Comparison of ENCODE assay signal across 24 cellular contexts in genomic region chr6:93304514-93304913, GRCh38.
"Had no signal": no experiment of that assay in that cellular context is flagged by ENCODE, and none has a peak within 500 bp of the region (broad histone marks: within the 10 kb centered on the region; RNA-seq: fewer than 3 reads in every experiment).

No MANE protein-coding gene starts in this region.

- H3K27me3 ChIP-seq: colonic mucosa, esophagus squamous epithelium, gastroesophageal sphincter, neutrophil, right atrium auricular region, sigmoid colon, stomach had no signal

- H3K9me3 ChIP-seq: colonic mucosa, esophagus squamous epithelium, gastroesophageal sphincter, neutrophil, right atrium auricular region, sigmoid colon, stomach, thoracic aorta had no signal

- H3K4me1 ChIP-seq: colonic mucosa, esophagus squamous epithelium, right atrium auricular region, stomach had no signal

- H3K27ac Mint-ChIP-seq: naive B cell; nephron; stimulated activated naive B cell treated with anti-CD40 and anti-IgM and Interleukin-4, amounts not matched to agents 10 μg/mL and 1 μg/mL and 100 μg/mL, for 72 hours had no signal

- H3K36me3 ChIP-seq: colonic mucosa, esophagus squamous epithelium, gastroesophageal sphincter, neutrophil, right atrium auricular region, stomach, thoracic aorta had no signal

- H3K36me3 Mint-ChIP-seq: naive B cell; stimulated activated naive B cell treated with anti-CD40 and anti-IgM and Interleukin-4, amounts not matched to agents 10 μg/mL and 1 μg/mL and 100 μg/mL, for 72 hours had no signal

- H3K27me3 Mint-ChIP-seq: naive B cell; stimulated activated naive B cell treated with anti-CD40 and anti-IgM and Interleukin-4, amounts not matched to agents 10 μg/mL and 1 μg/mL and 100 μg/mL, for 72 hours had no signal

- H3K4me3 Mint-ChIP-seq: naive B cell; nephron; stimulated activated naive B cell treated with anti-CD40 and anti-IgM and Interleukin-4, amounts not matched to agents 10 μg/mL and 1 μg/mL and 100 μg/mL, for 72 hours had no signal

- DNase-seq: colonic mucosa; dermis blood vessel endothelial cell; esophagus squamous epithelium; foreskin fibroblast; glutamatergic neuron; kidney; left cardiac atrium; left ventricle myocardium superior; mesenchymal stem cell; naive B cell; sigmoid colon; stimulated activated CD4-positive, alpha-beta T cell treated with anti-CD3 and anti-CD28 coated beads, Interleukin-2, amount 100 ng/mL, for 24 hours; stimulated activated CD4-positive, alpha-beta T cell treated with anti-CD3 and anti-CD28 coated beads, Interleukin-4, amount 100 ng/mL, for 4 hours; stimulated activated naive B cell treated with anti-CD40 and anti-IgM and Interleukin-4, amounts not matched to agents 10 μg/mL and 1 μg/mL and 100 μg/mL, for 72 hours; stomach; substantia nigra; trophoblast cell had no signal

- H3K4me3 ChIP-seq: colonic mucosa, esophagus squamous epithelium, gastroesophageal sphincter, lung, right atrium auricular region, sigmoid colon, skin epidermis, stomach, thoracic aorta had no signal

- H3K27ac ChIP-seq: colonic mucosa, esophagus squamous epithelium, gastroesophageal sphincter, neutrophil, right atrium auricular region, sigmoid colon, skin epidermis, stomach, thoracic aorta had no signal

- H3K4me1 Mint-ChIP-seq: naive B cell; nephron; stimulated activated naive B cell treated with anti-CD40 and anti-IgM and Interleukin-4, amounts not matched to agents 10 μg/mL and 1 μg/mL and 100 μg/mL, for 72 hours had no signal

- H3K9me3 Mint-ChIP-seq: nephron had no signal
